Comparison of ENCODE assay signal across 19 cellular contexts in genomic region chr6:128993161-128993560, GRCh38.
DNase-seq lines count a peak whose midpoint lies in the region; ATAC-seq and TF ChIP-seq lines count a peak whose summit lies in the region.
"Had no signal": no experiment of that assay in that cellular context is flagged by ENCODE, and none has a peak within 500 bp of the region (broad histone marks: within the 10 kb centered on the region; RNA-seq: fewer than 3 reads in every experiment).

No MANE protein-coding gene starts in this region.

- H3K9me3 ChIP-seq in left ventricle myocardium inferior (replicated peaks) (no peaks in the 10 kb centered on the region), endodermal cell (ENCODE audit: control insufficient read depth, low read length) (no peaks in the 10 kb centered on the region)
- H3K9me3 ChIP-seq: A549, Caco-2, HAP-1 had no signal

- no peaks in the 10 kb centered on the region for H3K4me1 Mint-ChIP-seq in endodermal cell
- H3K4me1 Mint-ChIP-seq: CD4-positive, alpha-beta memory T cell had no signal

- H3K27me3 Mint-ChIP-seq in endodermal cell (ENCODE audit: insufficient read depth) = no peaks in the 10 kb centered on the region
- H3K27me3 Mint-ChIP-seq: CD4-positive, alpha-beta memory T cell had no signal

- intact Hi-C loops in left ventricle myocardium superior (cut with micrococcal nuclease) (no loop called here), left ventricle myocardium inferior (cut with micrococcal nuclease) (no loop called here)

- peaks cover 3% of the 10 kb centered on the region for H3K9me3 Mint-ChIP-seq in endodermal cell

- H3K27me3 ChIP-seq in left ventricle myocardium inferior (ENCODE audit: low read depth) = no peaks in the 10 kb centered on the region
- no peaks in the 10 kb centered on the region for H3K27me3 ChIP-seq in endodermal cell (ENCODE audit: control insufficient read depth, insufficient read depth, low read length, poor library complexity, severe bottlenecking)

- H3K4me3 ChIP-seq in left ventricle myocardium inferior = no peak overlapping the region
- no peak overlapping the region for H3K4me3 ChIP-seq in endodermal cell (ENCODE audit: low read length)
- H3K4me3 ChIP-seq: A549, HAP-1 had no signal

- H3K4me3 Mint-ChIP-seq in endodermal cell = no peak overlapping the region
- H3K4me3 Mint-ChIP-seq: CD4-positive, alpha-beta memory T cell; HFFc6 had no signal

- peaks cover 24% of the 10 kb centered on the region for H3K4me1 ChIP-seq in left ventricle myocardium inferior
- no peaks in the 10 kb centered on the region for H3K4me1 ChIP-seq in endodermal cell (ENCODE audit: control insufficient read depth, insufficient read depth, low read length)
- H3K4me1 ChIP-seq: A549, Caco-2, HAP-1 had no signal

- no peak for DNase-seq in left ventricle myocardium superior
- DNase-seq in left ventricle myocardium inferior = no peak
- DNase-seq in endodermal cell = no peak
- DNase-seq in putamen (ENCODE audit: low spot score) = peak; percentile 27
- no peak for DNase-seq in T-helper 1 cell
- no peak for DNase-seq in COLO829 (ENCODE audit: low spot score)
- DNase-seq: 8988T; ACHN; AML-193; C1 segment of cervical spinal cord; Caco-2; CD4-positive, alpha-beta memory T cell; DMS153; DND-41; GOT3; HFFc6 had no signal

- H3K9ac ChIP-seq in endodermal cell (ENCODE audit: extremely low read depth, low read length, poor library complexity, severe bottlenecking) = no peak overlapping the region

- H3K36me3 Mint-ChIP-seq in endodermal cell (ENCODE audit: low read depth) = no peaks in the 10 kb centered on the region

- H3K36me3 ChIP-seq in left ventricle myocardium inferior = peaks cover 4% of the 10 kb centered on the region
- H3K36me3 ChIP-seq in endodermal cell (ENCODE audit: control insufficient read depth, insufficient read depth, low read length) = no peaks in the 10 kb centered on the region
- H3K36me3 ChIP-seq: HAP-1 had no signal

- ATAC-seq in left ventricle myocardium superior (peak; percentile 6), HG02623 (IDR thresholded peaks at IDR 0.05; ENCODE audit: unreplicated experiment) (no peak)
- ATAC-seq: A549 had no signal

- H3K27ac ChIP-seq in left ventricle myocardium inferior (replicated peaks) = no peak overlapping the region
- peak overlapping the region; percentile 48 for H3K27ac ChIP-seq in endodermal cell (ENCODE audit: low read depth, low read length)
- H3K27ac ChIP-seq: A549 had no signal

- TF ChIP-seq CTCF in left ventricle myocardium inferior (IDR thresholded peaks at IDR 0.05; ENCODE audit: borderline replicate concordance) (no peak), endodermal cell (conservative IDR thresholded peaks at IDR 0.05) (no peak)

- no peak overlapping the region for H3K27ac Mint-ChIP-seq in endodermal cell
- H3K27ac Mint-ChIP-seq: CD4-positive, alpha-beta memory T cell; HFFc6 had no signal

- 92% methylated on average over 4 of the region's 4 CpGs; no CpG with 5 or more reads in 1 of the 2 experiments for WGBS in endodermal cell (ENCODE audit: insufficient coverage in 1 of 2, insufficient read length in 1 of 2), 2 experiments
